Comparison of ENCODE assay signal across 8 cellular contexts in the genomic region with DNA sequence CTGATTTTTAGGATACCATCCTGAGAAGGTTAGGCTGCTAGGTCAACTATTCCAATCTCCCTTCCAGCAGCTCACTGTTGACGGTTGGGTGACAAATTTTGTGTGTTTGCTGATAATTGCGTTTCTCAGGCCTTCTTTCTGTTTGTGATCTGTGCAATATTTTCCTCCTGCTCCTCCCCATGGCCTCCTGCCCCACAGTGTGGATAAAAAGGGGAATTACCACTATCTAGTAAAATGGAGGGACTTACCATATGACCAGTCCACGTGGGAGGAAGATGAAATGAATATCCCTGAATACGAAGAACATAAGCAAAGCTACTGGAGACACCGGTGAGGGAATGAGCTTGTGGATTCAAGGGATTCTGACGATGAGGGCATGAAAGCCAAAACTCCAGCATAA. TPM values are rescaled to one million over a fixed set of nuclear protein-coding genes. Genes with fewer than 3 reads are reported as not detected.
DNase-seq lines count a peak whose midpoint lies in the region; ATAC-seq, FAIRE-seq and TF ChIP-seq lines count a peak whose summit lies in the region.

No MANE protein-coding gene starts in this region.

- H3K4me3 ChIP-seq in GM06990 (replicated peaks; ENCODE audit: low read depth, low read length) (no peak overlapping the region), WI38 (ENCODE audit: low read depth, low read length) (no peak overlapping the region), skeletal muscle satellite cell (ENCODE audit: low read length) (no peak overlapping the region)

- no peaks in the 10 kb centered on the region for H3K4me1 ChIP-seq in skeletal muscle satellite cell (ENCODE audit: control insufficient read depth, insufficient read depth, low read length)

- H3K9me3 ChIP-seq in skeletal muscle satellite cell (replicated peaks; ENCODE audit: low read length) = no peaks in the 10 kb centered on the region

- DNase-seq in GM06990 (ENCODE audit: extremely low read depth, insufficient read length) = no peak
- DNase-seq in frontal cortex (ENCODE audit: low spot score in 2 of 2) = peak; percentile 57 to 59

- peak overlapping the region; percentile 4 for H3K9ac ChIP-seq in skeletal muscle satellite cell (ENCODE audit: low read depth, low read length)

- peak; percentile 16; the same call in 1 of the 2 replicates for TF ChIP-seq CTCF in 22Rv1 (IDR thresholded peaks at IDR 0.05)
- TF ChIP-seq CTCF in GM06990 (IDR thresholded peaks at IDR 0.05; ENCODE audit: insufficient read depth, low read length, poor library complexity, severe bottlenecking) = peak; percentile 11
- peak; percentile 51 for TF ChIP-seq CTCF in WI38 (IDR thresholded peaks at IDR 0.05; ENCODE audit: low read depth, low read length)

- no peak overlapping the region for H3K4me2 ChIP-seq in skeletal muscle satellite cell (ENCODE audit: low read length)

- ATAC-seq in GM21360 (IDR thresholded peaks at IDR 0.05; ENCODE audit: unreplicated experiment) (no peak), HG02970 (IDR thresholded peaks at IDR 0.05; ENCODE audit: low FRiP score, unreplicated experiment) (no peak), HG03571 (IDR thresholded peaks at IDR 0.05; ENCODE audit: unreplicated experiment) (no peak)

- H3K27me3 ChIP-seq in GM06990 (replicated peaks; ENCODE audit: control insufficient read depth, insufficient read depth, low read length) (no peaks in the 10 kb centered on the region), skeletal muscle satellite cell (ENCODE audit: control insufficient read depth, insufficient read depth, low read length) (no peaks in the 10 kb centered on the region)

- FAIRE-seq in frontal cortex (lab: Jason Lieb, UNC) = no peak

- H3K36me3 ChIP-seq in GM06990 (ENCODE audit: control insufficient read depth, insufficient read depth, low read length) (peaks cover 43% of the 10 kb centered on the region), skeletal muscle satellite cell (ENCODE audit: insufficient read depth, low read length) (peaks cover 78% of the 10 kb centered on the region)

- H3K27ac ChIP-seq in 22Rv1 = no peak overlapping the region

RNA-seq across cellular contexts. Expression of a gene that starts 9.2 kb away (rescaled TPM):
- total RNA-seq in frontal cortex = 276 TPM
- total RNA-seq in skeletal muscle satellite cell (2012; rRNA removed) = 35.0 and 38.2 TPM in 2 replicates

RNA-seq across cellular contexts. Expression of a gene that starts 18.3 kb away (rescaled TPM):
- 8.2 TPM for total RNA-seq in frontal cortex
- 1.7 and 6.1 TPM in 2 replicates for total RNA-seq in skeletal muscle satellite cell (2012; rRNA removed)

RNA-seq across cellular contexts. Expression of a gene that starts 31.9 kb away (rescaled TPM):
- 1.2 TPM for total RNA-seq in frontal cortex
- 0.22 and 0.25 TPM in 2 replicates for total RNA-seq in skeletal muscle satellite cell (2012; rRNA removed)

RNA-seq across cellular contexts. Expression of a gene that starts 34.0 kb away (rescaled TPM):
- 14.3 TPM for total RNA-seq in frontal cortex
- total RNA-seq in skeletal muscle satellite cell (2012; rRNA removed) = 48.3 and 51.7 TPM in 2 replicates

RNA-seq across cellular contexts. Expression of a gene that starts 34.2 kb away (rescaled TPM):
- 25.3 TPM for total RNA-seq in frontal cortex
- total RNA-seq in skeletal muscle satellite cell (2012; rRNA removed) = 20.3 and 22.3 TPM in 2 replicates
